In genomic region chr11:20963596-20963995, GRCh38 we compare ENCODE assay signal across 18 cellular contexts.
DNase-seq lines count a peak whose midpoint lies in the region; ATAC-seq and TF ChIP-seq lines count a peak whose summit lies in the region.
"Had no signal": no experiment of that assay in that cellular context is flagged by ENCODE, and none has a peak within 500 bp of the region (broad histone marks: within the 10 kb centered on the region; RNA-seq: fewer than 3 reads in every experiment).

No MANE protein-coding gene starts in this region.

- H3K27me3 ChIP-seq in PC-3 (ENCODE audit: low read length) = no peaks in the 10 kb centered on the region

- CTCF ChIA-PET in PC-3 (lab: Charles Lee) = no interaction called here

- no peak overlapping the region for H3K27ac ChIP-seq in PC-3 (ENCODE audit: low read length)

- POLR2A ChIA-PET in PC-3 (lab: Charles Lee; ENCODE audit: unreplicated experiment) = no interaction called here

- in situ Hi-C loops in astrocyte of the spinal cord (cut with HindIII; ENCODE audit: low sequenced_read_pairs) = no loop called here

- no peak overlapping the region for H3K9ac ChIP-seq in PC-3 (ENCODE audit: low read length)

- no peaks in the 10 kb centered on the region for H3K36me3 ChIP-seq in PC-3 (ENCODE audit: low read depth, low read length)

- H3F3A ChIP-seq in PC-3 (ENCODE audit: low read length, unreplicated experiment) = no peaks in the 10 kb centered on the region

- H3K4me3 ChIP-seq in PC-3 (ENCODE audit: low read length) (no peak overlapping the region), astrocyte of the spinal cord (ENCODE audit: low read depth, low read length) (no peak overlapping the region)
- H3K4me3 ChIP-seq: GM12878 had no signal

- H3K9me2 ChIP-seq in PC-3 (replicated peaks; ENCODE audit: low read length) = no peaks in the 10 kb centered on the region

- intact Hi-C loops in PC-3 (cut with micrococcal nuclease) = no loop called here

- no peak overlapping the region for H3K4me2 ChIP-seq in PC-3 (ENCODE audit: low read length)

- no TSS peak for BruUV-seq in PC-3 (replicated peaks; lab: Mats Ljungman, UMichigan)

- H4K20me1 ChIP-seq in PC-3 (ENCODE audit: low read length) = no peaks in the 10 kb centered on the region

- no peak for ATAC-seq in PC-3
- ATAC-seq: GM12878 had no signal

- no peaks in the 10 kb centered on the region for H3K79me2 ChIP-seq in PC-3 (ENCODE audit: low read length)

- no peaks in the 10 kb centered on the region for H3K4me1 ChIP-seq in PC-3 (ENCODE audit: insufficient read depth, low read length)

- H3K9me3 ChIP-seq in PC-3 (ENCODE audit: low read length) = no peaks in the 10 kb centered on the region

- TF ChIP-seq CTCF in PC-3 (conservative IDR thresholded peaks at IDR 0.05; ENCODE audit: low read depth, low read length) = no peak
- no peak for TF ChIP-seq CTCF in astrocyte of the spinal cord (IDR thresholded peaks at IDR 0.05; ENCODE audit: low read depth, low read length)

- DNase-seq in PC-3 = peak; percentile 1
- DNase-seq in astrocyte of the spinal cord (ENCODE audit: low read depth, low spot score) = peak; percentile 81
- DNase-seq in inferior parietal cortex (ENCODE audit: extremely low spot score) = peak; percentile 37
- peak; percentile 51 for DNase-seq in superior temporal gyrus (ENCODE audit: extremely low spot score)
- no peak for DNase-seq in DMS153 (lab: John Stamatoyannopoulos, UW)
- DNase-seq in NCI-H1694 (lab: John Stamatoyannopoulos, UW) = no peak
- DNase-seq in NCI-H2227 (lab: John Stamatoyannopoulos, UW; ENCODE audit: unreplicated experiment) = no peak
- no peak for DNase-seq in LoVo (ENCODE audit: low spot score)
- DNase-seq: AML-193; Calu3; CD4-positive, CD25-positive, alpha-beta regulatory T cell; DMS79; NCI-H146; NCI-H2107; NCI-H446; NCI-H748 treated with DMSO at 0.1 percent for 48 hours; SIG-M5 had no signal

- H2AFZ ChIP-seq in PC-3 (ENCODE audit: low read length) = no peak overlapping the region

Comparison
In these comparisons a context has a peak if more than half of its experiments do, and no peak if none do; other contexts are left out.
1. DNase-seq: peak in PC-3 (single experiment), astrocyte of the spinal cord (single experiment), inferior parietal cortex (single experiment) and superior temporal gyrus (single experiment); none in DMS153 (single experiment), NCI-H1694 (single experiment), NCI-H2227 (single experiment) and LoVo (single experiment).